8 cellular contexts compared by ENCODE assay signal in genomic region chr17:7929158-7930029, GRCh38. TPM values are rescaled to one million over a fixed set of nuclear protein-coding genes. Genes with fewer than 3 reads are reported as not detected.
DNase-seq lines count a peak whose midpoint lies in the region; ATAC-seq and TF ChIP-seq lines count a peak whose summit lies in the region.

TSS of gene KCNAB3 (minus strand) at chr17:7929856. CDS start at chr17:7929435, 421 bp downstream.

- H3K4me3 Mint-ChIP-seq in MCF 10A (ENCODE audit: unreplicated experiment), result peak within 1 kb of the TSS; percentile 95

- peak; percentile 88 for DNase-seq in GM03348 (ENCODE audit: low spot score)
- no peak for DNase-seq in RWPE2 (ENCODE audit: low spot score)
- no peak for DNase-seq in MCF 10A (ENCODE audit: unreplicated experiment)
- peak; percentile 86 for DNase-seq in iris pigment epithelial cell (ENCODE audit: low read depth)
- peak; percentile 58 for DNase-seq in stimulated activated CD8-positive, alpha-beta memory T cell treated with anti-CD3 and anti-CD28 coated beads, Interleukin-4, amount 100 ng/mL, for 48 hours
- no peak for DNase-seq in DMS 273 treated with DMSO at 0.1 percent for 48 hours (lab: John Stamatoyannopoulos, UW)

- H3K9me3 Mint-ChIP-seq in MCF 10A (ENCODE audit: unreplicated experiment), result no peaks in the 10 kb centered on the region

- ATAC-seq in RWPE2 (ENCODE audit: low read depth) (peak; percentile 53), GM18907 (IDR thresholded peaks at IDR 0.05; ENCODE audit: unreplicated experiment) (no peak), HG03432 (IDR thresholded peaks at IDR 0.05; ENCODE audit: unreplicated experiment) (no peak)

- H3K27me3 ChIP-seq in RWPE2 (ENCODE audit: insufficient read depth, poor library complexity, severe bottlenecking), result no peaks in the 10 kb centered on the region

- H3K4me1 ChIP-seq in RWPE2 (ENCODE audit: insufficient read depth, poor library complexity, severe bottlenecking), result peaks cover 9% of the 10 kb centered on the region

- H3K9me3 ChIP-seq in RWPE2 (ENCODE audit: severe bottlenecking), result no peaks in the 10 kb centered on the region

- no peaks in the 10 kb centered on the region for H3K27me3 Mint-ChIP-seq in MCF 10A (ENCODE audit: insufficient read depth, unreplicated experiment)

- peaks cover 6% of the 10 kb centered on the region for H3K36me3 ChIP-seq in RWPE2 (ENCODE audit: low read depth)

- intact Hi-C loops in MCF 10A (cut with micrococcal nuclease), result loop anchor here (5.0 kb wide), 2 partner anchors 53 to 113 kb away; no protein-coding TSS in a partner anchor

- CTCF ChIA-PET in MCF 10A (lab: Yijun Ruan, JAX), result interaction anchor here (0.8 kb wide), 1 partner anchor 148 kb away, joined by 3 read pairs; no protein-coding TSS in a partner anchor

- BruUV-seq in MCF 10A (replicated peaks; lab: Mats Ljungman, UMichigan), result no TSS peak

- no peak within 1 kb of the TSS for H3K27ac ChIP-seq in RWPE2 (ENCODE audit: poor library complexity, severe bottlenecking)

- no peak within 1 kb of the TSS for H3K27ac Mint-ChIP-seq in MCF 10A (ENCODE audit: low read depth, unreplicated experiment)

- peaks cover under 1% of the 10 kb centered on the region for H3K36me3 Mint-ChIP-seq in MCF 10A (ENCODE audit: insufficient read depth, unreplicated experiment)

- H3K4me1 Mint-ChIP-seq in MCF 10A (ENCODE audit: insufficient read depth, unreplicated experiment), result peaks cover 22% of the 10 kb centered on the region

- no peak within 1 kb of the TSS for H3K4me3 ChIP-seq in RWPE2 (ENCODE audit: severe bottlenecking)

- TF ChIP-seq CTCF in RWPE2 (IDR thresholded peaks at IDR 0.05; ENCODE audit: poor library complexity, severe bottlenecking) (no peak), MCF 10A (IDR thresholded peaks at IDR 0.05; ENCODE audit: unreplicated experiment) (no peak)

- POLR2A ChIA-PET in MCF 10A (lab: Yijun Ruan, JAX), result no interaction called here

RNA-seq across cellular contexts. Expression of gene KCNAB3, which starts in this region (rescaled TPM):
- 4.2 and 10.0 TPM in 2 replicates for total RNA-seq in MCF 10A (2022)

Comparison
In these comparisons a context has a peak if more than half of its experiments do, and no peak if none do; other contexts are left out.
1. DNase-seq: peak in GM03348 (single experiment), iris pigment epithelial cell (single experiment) and stimulated activated CD8-positive, alpha-beta memory T cell treated with anti-CD3 and anti-CD28 coated beads, Interleukin-4, amount 100 ng/mL, for 48 hours (single experiment); none in RWPE2 (single experiment), MCF 10A (single experiment) and DMS 273 treated with DMSO at 0.1 percent for 48 hours (single experiment).